30 cellular contexts compared by ENCODE assay signal in genomic region chr16:56366945-56367344, GRCh38.
"Had no signal": no experiment of that assay in that cellular context is flagged by ENCODE, and none has a peak within 500 bp of the region (broad histone marks: within the 10 kb centered on the region; RNA-seq: fewer than 3 reads in every experiment).

No MANE protein-coding gene starts in this region.

- H3K27ac ChIP-seq: brain microvascular endothelial cell, esophagus squamous epithelium, gastroesophageal sphincter, WERI-Rb-1 had no signal

- H3K27me3 ChIP-seq: brain microvascular endothelial cell, esophagus squamous epithelium, gastroesophageal sphincter had no signal

- H3K4me3 ChIP-seq: esophagus squamous epithelium, gastroesophageal sphincter had no signal

- DNase-seq: activated B cell treated with CpG ODN at 0.5 μM for 24 hours; activated CD4-positive, alpha-beta memory T cell treated with anti-CD3 and anti-CD28 coated beads, Interleukin-2, amount 10 ng/mL, durations not matched to agents 7 days and 5 days; activated CD4-positive, alpha-beta T cell treated with anti-CD3 and anti-CD28 coated beads, Interleukin-2, amount 10 ng/mL, durations not matched to agents 24 days and 14 days; activated CD8-positive, alpha-beta memory T cell treated with anti-CD3 and anti-CD28 coated beads, Interleukin-2, amount 50 U/mL, for 48 hours; activated gamma-delta T cell treated with Interleukin-2 at 50 U/mL for 16 hours; activated naive CD4-positive, alpha-beta T cell treated with anti-CD3 and anti-CD28 coated beads, Interleukin-2, amount 50 U/mL, for 16 hours; activated naive CD4-positive, alpha-beta T cell treated with Interleukin-2 at 50 U/mL for 16 hours; activated T-cell treated with anti-CD3 and anti-CD28 coated beads for 4 hours; activated T-cell treated with anti-CD3 and anti-CD28 coated beads, Interleukin-2, amount 50 U/mL, for 24 hours; activated T-cell treated with anti-CD3 and anti-CD28 coated beads, Interleukin-2, amount 50 U/mL, for 72 hours; amniotic stem cell; anterior cingulate cortex; brain microvascular endothelial cell; cortex of kidney; dermis blood vessel endothelial cell; effector CD4-positive, alpha-beta T cell; effector memory CD8-positive, alpha-beta T cell; erythroblast; esophagus squamous epithelium; foreskin melanocyte; T-helper 1 cell; T-helper 17 cell; T1000; WERI-Rb-1 had no signal

- H3K27me3 Mint-ChIP-seq: activated B cell treated with CpG ODN at 0.5 μM for 24 hours; activated CD4-positive, alpha-beta memory T cell treated with anti-CD3 and anti-CD28 coated beads, Interleukin-2, amount 10 ng/mL, durations not matched to agents 7 days and 5 days; activated CD4-positive, alpha-beta T cell treated with anti-CD3 and anti-CD28 coated beads, Interleukin-2, amount 10 ng/mL, durations not matched to agents 24 days and 14 days; activated naive CD8-positive, alpha-beta T cell; activated T-cell treated with anti-CD3 and anti-CD28 coated beads, Interleukin-2, amount 50 U/mL, for 24 hours; central memory CD8-positive, alpha-beta T cell; effector memory CD8-positive, alpha-beta T cell; T-helper 17 cell had no signal

- H3K9me3 ChIP-seq: esophagus squamous epithelium, gastroesophageal sphincter had no signal

- H3K4me1 Mint-ChIP-seq: activated B cell treated with CpG ODN at 0.5 μM for 24 hours had no signal

- FAIRE-seq: astrocyte had no signal

- ATAC-seq: activated CD4-positive, CD25-positive, alpha-beta regulatory T cell treated with anti-CD3 and anti-CD28 coated beads, Interleukin-2, amount 50 U/mL, for 24 hours; activated T-cell treated with anti-CD3 and anti-CD28 coated beads, Interleukin-2, amount 50 U/mL, for 72 hours; effector memory CD8-positive, alpha-beta T cell; gastroesophageal sphincter; T-helper 17 cell had no signal

- H3K27ac Mint-ChIP-seq: activated B cell treated with CpG ODN at 0.5 μM for 24 hours; activated CD4-positive, alpha-beta memory T cell treated with anti-CD3 and anti-CD28 coated beads, Interleukin-2, amount 10 ng/mL, durations not matched to agents 7 days and 5 days; activated CD4-positive, alpha-beta T cell treated with anti-CD3 and anti-CD28 coated beads, Interleukin-2, amount 10 ng/mL, durations not matched to agents 24 days and 14 days; activated naive CD8-positive, alpha-beta T cell; activated T-cell treated with anti-CD3 and anti-CD28 coated beads, Interleukin-2, amount 50 U/mL, for 72 hours; effector memory CD8-positive, alpha-beta T cell; T-helper 2 cell treated with Interferon-gamma antibody and Interleukin-4, amounts not matched to agents 5 μg/mL and 100 μg/mL, for 36 hours had no signal

- H3K9me3 Mint-ChIP-seq: activated B cell treated with CpG ODN at 0.5 μM for 24 hours; activated CD4-positive, alpha-beta memory T cell treated with anti-CD3 and anti-CD28 coated beads, Interleukin-2, amount 10 ng/mL, durations not matched to agents 7 days and 5 days; activated CD4-positive, alpha-beta T cell treated with anti-CD3 and anti-CD28 coated beads, Interleukin-2, amount 10 ng/mL, durations not matched to agents 24 days and 14 days; activated T-cell treated with anti-CD3 and anti-CD28 coated beads, Interleukin-2, amount 50 U/mL, for 24 hours; activated T-cell treated with anti-CD3 and anti-CD28 coated beads, Interleukin-2, amount 50 U/mL, for 72 hours; central memory CD8-positive, alpha-beta T cell; effector memory CD8-positive, alpha-beta T cell; T-helper 2 cell treated with Interferon-gamma antibody and Interleukin-4, amounts not matched to agents 5 μg/mL and 100 μg/mL, for 36 hours had no signal

- H3K4me3 Mint-ChIP-seq: activated B cell treated with CpG ODN at 0.5 μM for 24 hours; activated CD4-positive, alpha-beta memory T cell treated with anti-CD3 and anti-CD28 coated beads, Interleukin-2, amount 10 ng/mL, durations not matched to agents 7 days and 5 days; activated CD4-positive, alpha-beta T cell treated with anti-CD3 and anti-CD28 coated beads, Interleukin-2, amount 10 ng/mL, durations not matched to agents 24 days and 14 days; activated naive CD8-positive, alpha-beta T cell; activated T-cell treated with anti-CD3 and anti-CD28 coated beads, Interleukin-2, amount 50 U/mL, for 24 hours; activated T-cell treated with anti-CD3 and anti-CD28 coated beads, Interleukin-2, amount 50 U/mL, for 72 hours; central memory CD8-positive, alpha-beta T cell; effector memory CD8-positive, alpha-beta T cell; T-helper 17 cell; T-helper 2 cell treated with Interferon-gamma antibody and Interleukin-4, amounts not matched to agents 5 μg/mL and 100 μg/mL, for 36 hours had no signal
